8 cellular contexts compared by ENCODE assay signal in the genomic region with DNA sequence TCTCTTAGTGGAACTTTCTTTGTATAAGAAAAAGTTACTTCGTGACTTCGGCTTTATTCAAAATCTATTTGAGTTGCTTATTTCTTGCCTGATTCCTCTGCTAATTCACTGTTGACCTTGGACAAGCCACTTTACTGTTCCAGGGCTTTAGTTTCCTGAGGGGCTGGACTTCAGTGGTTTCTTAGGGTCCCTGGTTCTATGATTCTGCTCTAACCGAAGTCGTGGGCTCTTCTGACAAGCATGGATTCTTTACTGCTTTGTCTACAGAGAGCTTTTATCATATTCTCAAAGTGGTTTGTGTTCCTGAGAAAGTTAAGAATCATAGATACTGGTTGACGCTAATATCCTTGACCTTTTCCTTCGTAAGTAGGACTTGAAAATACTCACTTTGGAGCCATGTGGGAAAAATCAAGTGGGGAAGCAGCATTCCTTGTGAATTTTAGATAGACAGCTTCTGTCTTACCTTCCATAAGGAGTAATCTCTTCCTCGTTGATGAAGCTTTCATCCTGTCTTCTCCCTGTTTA. TPM values are rescaled to one million over a fixed set of nuclear protein-coding genes. Genes with fewer than 3 reads are reported as not detected.
DNase-seq lines count a peak whose midpoint lies in the region; ATAC-seq and TF ChIP-seq lines count a peak whose summit lies in the region.

No MANE protein-coding gene starts in this region.

- no peaks in the 10 kb centered on the region for H3K9me3 Mint-ChIP-seq in endothelial cell (ENCODE audit: unreplicated experiment)

- H3K36me3 Mint-ChIP-seq in endothelial cell (ENCODE audit: low read depth, unreplicated experiment), result no peaks in the 10 kb centered on the region

- DNase-seq in EL (peak; percentile 16), OCI-M1 (lab: John Stamatoyannopoulos, UW) (peak; percentile 23), endothelial cell (ENCODE audit: low spot score) (no peak), prostate gland (ENCODE audit: low spot score) (no peak), D341Med (ENCODE audit: low spot score) (no peak), retina (no peak)

- H3K4me3 ChIP-seq in prostate gland, result peak overlapping the region; percentile 1 to 99

- H3K27me3 Mint-ChIP-seq in endothelial cell (ENCODE audit: unreplicated experiment), result peaks cover 3% of the 10 kb centered on the region

- intact Hi-C loops in prostate gland (cut with DNase I), result loop anchor here (5.0 kb wide), 1 partner anchor 58 kb away; no protein-coding TSS in a partner anchor

- no peak overlapping the region for H3K27ac ChIP-seq in prostate gland

- peak overlapping the region; percentile 96 for H3K27ac Mint-ChIP-seq in endothelial cell (ENCODE audit: unreplicated experiment)

- H3K4me3 Mint-ChIP-seq in endothelial cell (ENCODE audit: unreplicated experiment), result peak overlapping the region; percentile 96

- no peak for TF ChIP-seq POLR2A in prostate gland (IDR thresholded peaks at IDR 0.05)

- no peaks in the 10 kb centered on the region for H3K9me3 ChIP-seq in prostate gland

- no peaks in the 10 kb centered on the region for H3K4me1 ChIP-seq in prostate gland (replicated peaks)

- no peaks in the 10 kb centered on the region for H3K27me3 ChIP-seq in prostate gland (replicated peaks; ENCODE audit: insufficient read depth)

- no peak for ATAC-seq in GM18519 (IDR thresholded peaks at IDR 0.05; ENCODE audit: low FRiP score, unreplicated experiment)
- ATAC-seq in HG03045 (IDR thresholded peaks at IDR 0.05; ENCODE audit: unreplicated experiment), result no peak

- no peak for TF ChIP-seq CTCF in endothelial cell (IDR thresholded peaks at IDR 0.05; ENCODE audit: unreplicated experiment)
- TF ChIP-seq CTCF in prostate gland (IDR thresholded peaks at IDR 0.05), result no peak

- H3K4me1 Mint-ChIP-seq in endothelial cell (ENCODE audit: unreplicated experiment), result peaks cover 30% of the 10 kb centered on the region

- no peaks in the 10 kb centered on the region for H3K36me3 ChIP-seq in prostate gland

- WGBS in prostate gland, result 23% methylated on average over 7 of the region's 7 CpGs

RNA-seq across cellular contexts. Expression of a gene that starts 21.1 kb away (rescaled TPM):
- total RNA-seq in endothelial cell (ENCODE audit: unreplicated experiment), result 26.0 TPM
- total RNA-seq in prostate gland, result 10 to 100 TPM; 18.4 to 22.7 TPM

RNA-seq across cellular contexts. Expression of a gene that starts 50.3 kb away (rescaled TPM):
- total RNA-seq in endothelial cell (ENCODE audit: unreplicated experiment) (not detected), prostate gland (not detected)

Comparison
In these comparisons a context has a peak if more than half of its experiments do, and no peak if none do; other contexts are left out.
1. DNase-seq: peak in EL (single experiment) and OCI-M1 (single experiment); none in endothelial cell (single experiment), prostate gland (single experiment), D341Med (single experiment) and retina (single experiment).